Comparison of ENCODE assay signal across 10 cellular contexts in genomic region chr16:67202426-67202825, GRCh38. TPM values are rescaled to one million over a fixed set of nuclear protein-coding genes. Genes with fewer than 3 reads are reported as not detected.
"Had no signal": no experiment of that assay in that cellular context is flagged by ENCODE, and none has a peak within 500 bp of the region (broad histone marks: within the 10 kb centered on the region; RNA-seq: fewer than 3 reads in every experiment).

No MANE protein-coding gene starts in this region.

- H3K4me3 ChIP-seq: GM23248 had no signal

- H2AFZ ChIP-seq: GM23248 had no signal

- H3K9ac ChIP-seq: GM23248, KMS-11 had no signal

- DNase-seq: GM23248, GOT3, H9, HCEC 1CT, IMR-90, KBM-7 had no signal

- H3K27ac Mint-ChIP-seq: H9 had no signal

- H3K27ac ChIP-seq: GM23248, HL-60, KMS-11 had no signal

- H3K4me2 ChIP-seq: KMS-11 had no signal

- H3K9me3 Mint-ChIP-seq: H9 had no signal

- H3K4me3 Mint-ChIP-seq: H9 had no signal

- FAIRE-seq: HTR-8/SVneo had no signal

RNA-seq across cellular contexts. Expression of gene ELMO3, which starts 3.5 kb away (rescaled TPM):
- polyA plus RNA-seq: GM23248 had no signal

RNA-seq across cellular contexts. Expression of gene EXOC3L1, which starts 12.5 kb away (rescaled TPM):
- total RNA-seq: GM23248, H4, IMR-90 had no signal
- polyA plus RNA-seq: IMR-90 had no signal
